In the genomic region with DNA sequence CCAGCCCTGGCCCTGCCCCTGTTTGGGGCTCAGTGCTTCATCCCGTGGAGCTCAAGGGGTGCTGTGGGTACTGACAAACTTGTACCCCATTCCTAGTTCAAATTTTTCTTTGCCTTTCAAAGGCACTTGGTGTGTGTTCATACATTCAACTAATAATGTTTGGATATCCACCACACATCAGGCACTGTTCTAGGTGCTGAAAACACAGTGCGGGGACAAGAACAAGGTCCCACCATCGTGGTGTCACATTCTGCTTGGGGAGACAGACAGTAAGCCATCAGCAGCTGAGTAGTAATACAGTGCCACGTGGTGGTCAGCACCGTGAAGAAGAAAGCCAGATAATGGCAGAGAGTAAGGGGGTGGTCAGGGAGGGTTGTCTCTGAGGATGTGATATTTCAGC, we compare ENCODE assay signal across 15 cellular contexts.
"Had no signal": no experiment of that assay in that cellular context is flagged by ENCODE, and none has a peak within 500 bp of the region (broad histone marks: within the 10 kb centered on the region; RNA-seq: fewer than 3 reads in every experiment).

No MANE protein-coding gene starts in this region.

- H3K4me3 ChIP-seq: smooth muscle cell, thyroid gland had no signal

- DNase-seq: activated CD4-positive, alpha-beta T cell treated with anti-CD3 and anti-CD28 coated beads, Interleukin-2, amount 50 U/mL, for 4 hours; activated gamma-delta T cell; activated T-cell treated with anti-CD3 and anti-CD28 coated beads, Interleukin-2, amount 50 U/mL, for 4 hours; dermis blood vessel endothelial cell; effector memory CD8-positive, alpha-beta T cell; foreskin melanocyte; left ventricle myocardium superior; mesenchymal stem cell; right cardiac atrium; stimulated activated CD4-positive, alpha-beta T cell treated with anti-CD3 and anti-CD28 coated beads, Interleukin-4, amount 100 ng/mL, for 4 hours; stimulated activated CD8-positive, alpha-beta memory T cell treated with anti-CD3 and anti-CD28 coated beads, Interleukin-4, amount 100 ng/mL, for 48 hours; thyroid gland had no signal

- H3K27ac ChIP-seq: thyroid gland had no signal

- H3K4me2 ChIP-seq: smooth muscle cell had no signal

- H3K27ac Mint-ChIP-seq: progenitor cell of endocrine pancreas had no signal

- H3K9me3 ChIP-seq: thyroid gland had no signal

- H3K4me1 Mint-ChIP-seq: nephron had no signal

- H3K4me3 Mint-ChIP-seq: activated T-cell treated with anti-CD3 and anti-CD28 coated beads, Interleukin-2, amount 50 U/mL, for 4 hours; effector memory CD8-positive, alpha-beta T cell; nephron had no signal

- ATAC-seq: effector memory CD8-positive, alpha-beta T cell; left ventricle myocardium superior; right cardiac atrium had no signal

- H3K36me3 ChIP-seq: thyroid gland had no signal

- H3K4me1 ChIP-seq: thyroid gland had no signal

- H3K9me3 Mint-ChIP-seq: activated T-cell treated with anti-CD3 and anti-CD28 coated beads, Interleukin-2, amount 50 U/mL, for 4 hours; effector memory CD8-positive, alpha-beta T cell; nephron had no signal

- H3K27me3 ChIP-seq: thyroid gland had no signal
